ENCODE assay signal across 17 cellular contexts in the genomic region with DNA sequence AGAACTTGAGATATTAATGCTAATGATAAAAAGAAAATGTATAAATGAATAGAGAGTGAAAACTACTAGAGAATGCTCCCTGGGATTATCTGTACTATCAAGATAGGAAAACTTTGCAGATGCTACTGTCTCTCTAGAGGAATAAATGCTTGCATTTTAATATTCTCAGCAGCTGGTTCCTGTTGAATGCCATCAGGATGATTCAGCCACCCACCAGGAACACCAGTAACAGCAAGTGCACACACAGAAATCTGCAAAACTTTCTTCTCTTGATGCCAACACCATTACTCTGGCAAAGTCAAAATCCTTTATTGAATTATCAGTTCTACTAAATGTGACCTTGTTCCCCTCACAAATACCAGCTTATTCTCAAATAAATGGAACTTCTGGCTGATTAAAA.
DNase-seq lines count a peak whose midpoint lies in the region; ATAC-seq, FAIRE-seq and TF ChIP-seq lines count a peak whose summit lies in the region.
"Had no signal": no experiment of that assay in that cellular context is flagged by ENCODE, and none has a peak within 500 bp of the region (broad histone marks: within the 10 kb centered on the region; RNA-seq: fewer than 3 reads in every experiment).

No MANE protein-coding gene starts in this region.

- intact Hi-C loops in endothelial cell of umbilical vein (cut with micrococcal nuclease) (no loop called here), psoas muscle (cut with DNase I) (loop anchor here in 1 of 2 donors (10.0 kb wide), 1 partner anchor 57 kb away; no protein-coding TSS in a partner anchor)

- peak in 3 of 4 donors; percentile 60 to 75 (median 62) for ATAC-seq in psoas muscle
- ATAC-seq in GM21619 (IDR thresholded peaks at IDR 0.05; ENCODE audit: unreplicated experiment): no peak
- ATAC-seq in GM21528 (IDR thresholded peaks at IDR 0.05; ENCODE audit: low FRiP score, unreplicated experiment): no peak
- ATAC-seq: activated T-cell treated with anti-CD3 and anti-CD28 coated beads, Interleukin-2, amount 50 U/mL, for 72 hours; GM23338; left lobe of liver; stimulated activated naive CD8-positive, alpha-beta T cell treated with anti-CD3 and anti-CD28 coated beads, Interleukin-15, Interleukin-2, amounts not matched to agents 100 U/mL and 50 U/mL, for 24 hours; WTC11 had no signal

- H3K4me3 ChIP-seq in SJCRH30 (no peak overlapping the region), endothelial cell of umbilical vein (replicated peaks in 1 of 3; ENCODE audit: insufficient read depth in 1 of 3, low read depth in 1 of 3, low read length in 3 of 3) (no peak overlapping the region), psoas muscle (no peak overlapping the region)
- H3K4me3 ChIP-seq: cardiac muscle cell, GM23338 had no signal

- H3K27ac ChIP-seq in SJCRH30 (peak overlapping the region; percentile 90), endothelial cell of umbilical vein (ENCODE audit: insufficient read depth, low read depth, low read length) (no peak overlapping the region), psoas muscle (no peak overlapping the region)

- DNase-seq in ELR (ENCODE audit: low read depth) (peak; percentile 56), SJCRH30 (peak; percentile 60 to 76), endothelial cell of umbilical vein (ENCODE audit: low read depth, low spot score) (peak; percentile 48), psoas muscle (no peak)
- no peak for DNase-seq in activated CD4-positive, alpha-beta T cell treated with anti-CD3 and anti-CD28 coated beads, Interleukin-2, amount 50 U/mL, for 1 hour
- no peak for DNase-seq in stimulated activated CD4-positive, alpha-beta T cell treated with anti-CD3 and anti-CD28 coated beads, Interleukin-4, amount 100 ng/mL, for 24 hours
- DNase-seq: activated T-cell treated with anti-CD3 and anti-CD28 coated beads, Interleukin-2, amount 50 U/mL, for 72 hours; NCI-H1436 treated with DMSO at 0.1 percent for 48 hours; SHP77 treated with DMSO at 0.1 percent for 48 hours; stimulated activated CD4-positive, alpha-beta T cell treated with anti-CD3 and anti-CD28 coated beads, Interleukin-1b, Interleukin-23, amount 100 ng/mL, for 48 hours; stimulated activated naive CD8-positive, alpha-beta T cell treated with anti-CD3 and anti-CD28 coated beads, Interleukin-15, Interleukin-2, amounts not matched to agents 100 U/mL and 50 U/mL, for 24 hours had no signal

- H3K4me1 ChIP-seq in SJCRH30 (peaks cover 66% of the 10 kb centered on the region), endothelial cell of umbilical vein (ENCODE audit: control insufficient read depth, extremely low read depth, insufficient read depth, low read length) (peaks cover 14% of the 10 kb centered on the region), psoas muscle (peaks cover 87% of the 10 kb centered on the region)

- no peaks in the 10 kb centered on the region for H3K27me3 ChIP-seq in SJCRH30
- H3K27me3 ChIP-seq in endothelial cell of umbilical vein (ENCODE audit: control insufficient read depth in 2 of 2, insufficient read depth in 2 of 2, low read length in 2 of 2): no peaks in the 10 kb centered on the region
- H3K27me3 ChIP-seq in psoas muscle (ENCODE audit: insufficient read depth in 3 of 3, low read length in 2 of 3): no peaks in the 10 kb centered on the region
- H3K27me3 ChIP-seq: cardiac muscle cell had no signal

- TF ChIP-seq CTCF in endothelial cell of umbilical vein (IDR thresholded peaks at IDR 0.05; ENCODE audit: extremely low read depth in 1 of 2, insufficient read depth in 1 of 2, low read depth in 1 of 2, low read length in 2 of 2) (no peak), psoas muscle (IDR thresholded peaks at IDR 0.05) (no peak)

- H3K4me2 ChIP-seq in endothelial cell of umbilical vein (ENCODE audit: insufficient read depth, low read length): peak overlapping the region; percentile 53
- H3K4me2 ChIP-seq: GM23338 had no signal

- CTCF ChIA-PET in endothelial cell of umbilical vein (lab: Charles Lee): interaction anchor here (1.2 to 6.4 kb wide), 5 partner anchors 9 to 24 kb away, joined by 3 to 31 read pairs (median 8); no protein-coding TSS in a partner anchor

- peaks cover 2% of the 10 kb centered on the region for H4K20me1 ChIP-seq in endothelial cell of umbilical vein (replicated peaks; ENCODE audit: control insufficient read depth, extremely low read depth, insufficient read depth, low read length)

- FAIRE-seq in endothelial cell of umbilical vein (lab: Jason Lieb, UNC): peak; percentile 81

- H3K9me1 ChIP-seq in endothelial cell of umbilical vein (replicated peaks; ENCODE audit: control insufficient read depth, extremely low read depth, insufficient read depth, low read length): no peaks in the 10 kb centered on the region

- dilution Hi-C loops in endothelial cell of umbilical vein (cut with MboI; ENCODE audit: extremely low pct_ligation_motif_present, low sequenced_read_pairs): no loop called here

- H3K9me3 ChIP-seq in SJCRH30 (replicated peaks) (no peaks in the 10 kb centered on the region), endothelial cell of umbilical vein (replicated peaks; ENCODE audit: control insufficient read depth, insufficient read depth, low read length) (no peaks in the 10 kb centered on the region), psoas muscle (no peaks in the 10 kb centered on the region)

- BruUV-seq in endothelial cell of umbilical vein (replicated peaks; lab: Mats Ljungman, UMichigan): no TSS peak

- H3K79me2 ChIP-seq in endothelial cell of umbilical vein (ENCODE audit: control insufficient read depth, insufficient read depth, low read length): no peaks in the 10 kb centered on the region

- no peak for TF ChIP-seq POLR2A in endothelial cell of umbilical vein (IDR thresholded peaks at IDR 0.05; ENCODE audit: low read depth, low read length)

- no peak overlapping the region for H2AFZ ChIP-seq in endothelial cell of umbilical vein (ENCODE audit: low read depth, low read length)
- H2AFZ ChIP-seq: GM23338 had no signal

- H3K36me3 ChIP-seq in SJCRH30: no peaks in the 10 kb centered on the region
- H3K36me3 ChIP-seq in endothelial cell of umbilical vein (ENCODE audit: control insufficient read depth in 2 of 2, extremely low read depth in 1 of 2, insufficient read depth in 2 of 2, low read length in 2 of 2): no peaks in the 10 kb centered on the region
- H3K36me3 ChIP-seq in psoas muscle (ENCODE audit: insufficient read depth in 1 of 2, low read depth in 1 of 2): no peaks in the 10 kb centered on the region
- H3K36me3 ChIP-seq: cardiac muscle cell had no signal

- no peak overlapping the region for H3K9ac ChIP-seq in endothelial cell of umbilical vein (replicated peaks; ENCODE audit: extremely low read depth, insufficient read depth, low read length)

- POLR2A ChIA-PET in endothelial cell of umbilical vein (lab: Charles Lee): no interaction called here

TF ChIP-seq in endothelial cell of umbilical vein, 7 proteins besides CTCF, POLR2A, EP300 and RAD21:
- TF ChIP-seq EZH2 (IDR thresholded peaks at IDR 0.05; ENCODE audit: borderline replicate concordance, low read depth, low read length, severe bottlenecking) (no peak), POLR2AphosphoS5 (IDR thresholded peaks at IDR 0.05; ENCODE audit: insufficient read depth, low read depth, low read length) (no peak), GATA2 (IDR thresholded peaks at IDR 0.05; ENCODE audit: insufficient read depth, insufficient read length, low read depth, low read length) (no peak), JUN (IDR thresholded peaks at IDR 0.05; ENCODE audit: borderline replicate concordance, insufficient read depth, insufficient read length, low read depth) (peak; percentile 15), MYC (IDR thresholded peaks at IDR 0.05; ENCODE audit: low read depth, low read length) (no peak), FOS (IDR thresholded peaks at IDR 0.05; ENCODE audit: borderline replicate concordance, insufficient read depth, low read length) (peak; percentile 69)
- TF ChIP-seq, protein P1, sequence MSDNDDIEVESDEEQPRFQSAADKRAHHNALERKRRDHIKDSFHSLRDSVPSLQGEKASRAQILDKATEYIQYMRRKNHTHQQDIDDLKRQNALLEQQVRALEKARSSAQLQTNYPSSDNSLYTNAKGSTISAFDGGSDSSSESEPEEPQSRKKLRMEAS (IDR thresholded peaks at IDR 0.05; ENCODE audit: insufficient read depth, insufficient read length): no peak
TF ChIP-seq in endothelial cell of umbilical vein: peak in this region for 2.

Comparison
In these comparisons a context has a peak if more than half of its experiments do, and no peak if none do; other contexts are left out.
1. DNase-seq: peak in ELR (single experiment), SJCRH30 (2 of 2) and endothelial cell of umbilical vein (single experiment); none in psoas muscle (0 of 2), activated CD4-positive, alpha-beta T cell treated with anti-CD3 and anti-CD28 coated beads, Interleukin-2, amount 50 U/mL, for 1 hour (single experiment) and stimulated activated CD4-positive, alpha-beta T cell treated with anti-CD3 and anti-CD28 coated beads, Interleukin-4, amount 100 ng/mL, for 24 hours (single experiment).
2. ATAC-seq: peak in psoas muscle (3 of 4); none in GM21619 (single experiment) and GM21528 (single experiment).